Comparison of ENCODE assay signal across 8 cellular contexts in the genomic region with DNA sequence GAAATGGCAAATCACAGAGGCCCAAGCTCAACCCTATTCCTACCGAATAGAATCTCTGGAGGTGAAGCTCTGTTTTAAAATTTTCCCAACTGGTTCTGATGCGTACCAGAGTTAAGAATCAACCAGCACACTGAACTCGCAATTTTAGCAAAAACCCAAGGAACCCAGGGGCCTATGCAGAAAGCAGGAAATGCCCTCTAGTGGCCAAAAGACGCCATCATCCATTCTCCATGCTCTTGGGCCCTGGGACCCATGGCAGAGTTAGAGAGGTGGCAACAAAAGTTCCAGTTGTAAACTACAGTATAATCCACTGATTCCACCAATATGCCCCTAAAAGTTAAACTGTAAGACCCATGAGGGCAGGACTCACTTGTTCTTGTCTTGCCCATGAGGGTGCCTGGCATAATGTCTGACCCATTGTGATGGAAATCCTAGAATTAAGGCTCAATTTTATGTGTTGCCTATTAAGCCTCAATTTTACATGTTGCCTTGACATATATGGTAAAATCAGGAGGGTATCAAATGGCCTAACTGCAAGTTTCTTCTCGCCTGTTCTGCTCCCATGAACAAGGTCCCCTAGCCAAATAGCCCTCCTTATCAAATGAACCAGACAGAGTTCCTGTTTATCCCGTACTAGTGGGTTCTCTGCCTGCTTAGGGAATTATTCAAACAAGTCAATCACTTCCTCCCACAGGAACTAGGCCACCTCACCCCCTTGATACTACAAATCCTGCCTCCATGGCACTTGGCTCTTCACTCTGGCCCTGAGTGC.
DNase-seq lines count a peak whose midpoint lies in the region; ATAC-seq and TF ChIP-seq lines count a peak whose summit lies in the region.

No MANE protein-coding gene starts in this region.

- no peaks in the 10 kb centered on the region for H3K27me3 ChIP-seq in liver (ENCODE audit: control insufficient read depth in 4 of 4, insufficient read depth in 4 of 4, low read length in 3 of 4)

- peak; percentile 81 for ATAC-seq in HG03045 (IDR thresholded peaks at IDR 0.05; ENCODE audit: unreplicated experiment)

- H3K27ac ChIP-seq in liver (ENCODE audit: low read depth in 1 of 2, low read length in 2 of 2), result peak overlapping the region in 1 of 2 donors; percentile 28

- peak; percentile 97 to 98 for TF ChIP-seq RAD21 in liver (IDR thresholded peaks at IDR 0.05)

- TF ChIP-seq CTCF in GM13977 (IDR thresholded peaks at IDR 0.05; ENCODE audit: extremely low read depth, insufficient read depth, missing control alignments) (peak; percentile 84), choroid plexus epithelial cell (conservative IDR thresholded peaks at IDR 0.05; ENCODE audit: low read depth, low read length) (peak; percentile 98), liver (IDR thresholded peaks at IDR 0.05; ENCODE audit: low read depth, low read length, missing input control) (peak; percentile 86)

- H3K36me3 ChIP-seq in liver (ENCODE audit: control insufficient read depth in 4 of 4, insufficient read depth in 3 of 4, low read depth in 1 of 4, low read length in 3 of 4), result no peaks in the 10 kb centered on the region

- DNase-seq in A172 (ENCODE audit: low spot score) (peak; percentile 60), GM13977 (ENCODE audit: low spot score) (peak; percentile 57), NCI-H226 (peak; percentile 36), choroid plexus epithelial cell (ENCODE audit: low read depth) (peak; percentile 84)
- peak; percentile 63 for DNase-seq in activated CD4-positive, CD25-positive, alpha-beta regulatory T cell treated with anti-CD3 and anti-CD28 coated beads, Interleukin-2, amount 50 U/mL, for 72 hours
- peak; percentile 49 to 61 (median 55) for DNase-seq in stimulated activated CD4-positive, alpha-beta T cell treated with anti-CD3 and anti-CD28 coated beads, TNF-alpha, amount 100 ng/mL, for 48 hours (ENCODE audit: low read depth in 3 of 3)

- H3K9ac ChIP-seq in liver (ENCODE audit: low read depth in 1 of 2, low read length in 2 of 2), result peak overlapping the region in 1 of 2 donors; percentile 27

- no peaks in the 10 kb centered on the region for H3K9me3 ChIP-seq in liver (ENCODE audit: control insufficient read depth in 4 of 4, low read length in 3 of 4)

- H3K4me3 ChIP-seq in choroid plexus epithelial cell (ENCODE audit: low read depth, low read length) (no peak overlapping the region), liver (ENCODE audit: low read depth in 1 of 3, low read length in 3 of 3) (no peak overlapping the region)

- 38% methylated on average over 6 of the region's 6 CpGs for WGBS in liver

- peaks cover 6 to 31% (median 18%) of the 10 kb centered on the region in 4 donors for H3K4me1 ChIP-seq in liver (ENCODE audit: control insufficient read depth in 4 of 4, insufficient read depth in 4 of 4, low read length in 3 of 4)

- in situ Hi-C loops in GM13977 (cut with MboI; ENCODE audit: low pct_unique_long_range_greater_than_20kb, low sequenced_read_pairs, unreplicated experiment), result loop anchor here (10.0 kb wide), 1 partner anchor 216 kb away; no protein-coding TSS in a partner anchor

TF ChIP-seq in liver, 16 proteins besides CTCF, POLR2A, EP300 and RAD21:
- TF ChIP-seq TAF1 (conservative IDR thresholded peaks at IDR 0.05), result no peak
- no peak for TF ChIP-seq HNF4A (conservative IDR thresholded peaks at IDR 0.05)
- TF ChIP-seq RXRA (IDR thresholded peaks at IDR 0.05), result peak in 1 of 2 donors; percentile 41
- peak; percentile 62 for TF ChIP-seq YY1 (IDR thresholded peaks at IDR 0.05)
TF ChIP-seq in liver: peak in this region for 2.
